In genomic region chr6:52053038-52053704, GRCh38 we compare ENCODE assay signal across 31 cellular contexts. TPM values are rescaled to one million over a fixed set of nuclear protein-coding genes. Genes with fewer than 3 reads are reported as not detected.
"Had no signal": no experiment of that assay in that cellular context is flagged by ENCODE, and none has a peak within 500 bp of the region (broad histone marks: within the 10 kb centered on the region; RNA-seq: fewer than 3 reads in every experiment).

No MANE protein-coding gene starts in this region.

- H3K4me1 ChIP-seq: breast epithelium, heart left ventricle, left ventricle myocardium inferior, testis, transverse colon had no signal

- H3K36me3 Mint-ChIP-seq: activated CD8-positive, alpha-beta memory T cell treated with anti-CD3 and anti-CD28 coated beads, Interleukin-2, amount 10 ng/mL, durations not matched to agents 7 days and 5 days; activated naive CD4-positive, alpha-beta T cell treated with anti-CD3 and anti-CD28 coated beads, Interleukin-2, amount 50 U/mL, for 72 hours; natural killer cell treated with Interleukin-12 subunit alpha and Interleukin-12 subunit beta and Interleukin-15 and Interleukin-18, amount 100 ng/mL, for 72 hours had no signal

- H3K9me3 ChIP-seq: breast epithelium, heart left ventricle, left ventricle myocardium inferior, mucosa of descending colon, testis, transverse colon had no signal

- H3K4me1 Mint-ChIP-seq: activated CD4-positive, alpha-beta T cell treated with anti-CD3 and anti-CD28 coated beads for 36 hours; activated CD8-positive, alpha-beta memory T cell treated with anti-CD3 and anti-CD28 coated beads, Interleukin-2, amount 10 ng/mL, durations not matched to agents 7 days and 5 days; central memory CD8-positive, alpha-beta T cell had no signal

- H3K9me3 Mint-ChIP-seq: activated naive CD4-positive, alpha-beta T cell treated with anti-CD3 and anti-CD28 coated beads, Interleukin-2, amount 50 U/mL, for 72 hours; activated T-helper 2 cell treated with anti-CD3 and anti-CD28 coated beads, Interferon-gamma antibody, Interleukin-2, Interleukin-4, amounts not matched to agents 10 μg/mL and 5 μg/mL and 100 μg/mL, durations not matched to agents 14 hours and 24 hours and 36 hours; central memory CD8-positive, alpha-beta T cell; dendritic cell treated with granulocyte-macrophage colony-stimulating factor and Interleukin-4, amounts not matched to agents 40 ng/mL and 50 ng/mL, for 4 days; endodermal cell; natural killer cell treated with Interleukin-12 subunit alpha and Interleukin-12 subunit beta and Interleukin-15 and Interleukin-18, amount 100 ng/mL, for 72 hours; T-helper 2 cell treated with Interferon-gamma antibody and Interleukin-4, amounts not matched to agents 5 μg/mL and 100 μg/mL, for 36 hours had no signal

- H3K4me3 Mint-ChIP-seq: activated CD4-positive, alpha-beta T cell treated with anti-CD3 and anti-CD28 coated beads for 36 hours; activated CD8-positive, alpha-beta memory T cell treated with anti-CD3 and anti-CD28 coated beads, Interleukin-2, amount 10 ng/mL, durations not matched to agents 7 days and 5 days; activated CD8-positive, alpha-beta T cell treated with anti-CD3 and anti-CD28 coated beads, Interleukin-2, amount 10 ng/mL, durations not matched to agents 7 days and 5 days; central memory CD8-positive, alpha-beta T cell; dendritic cell treated with granulocyte-macrophage colony-stimulating factor and Interleukin-4, amounts not matched to agents 40 ng/mL and 50 ng/mL, for 4 days; endodermal cell; natural killer cell treated with Interleukin-12 subunit alpha and Interleukin-12 subunit beta and Interleukin-15 and Interleukin-18, amount 100 ng/mL, for 72 hours; T-helper 2 cell treated with Interferon-gamma antibody and Interleukin-4, amounts not matched to agents 5 μg/mL and 100 μg/mL, for 36 hours had no signal

- H3K27ac ChIP-seq: breast epithelium, heart left ventricle, left ventricle myocardium inferior, skin epidermis, testis, transverse colon had no signal

- H3K36me3 ChIP-seq: breast epithelium, heart left ventricle, left ventricle myocardium inferior, transverse colon had no signal

- ATAC-seq: activated CD4-positive, alpha-beta T cell treated with anti-CD3 and anti-CD28 coated beads for 36 hours; activated CD8-positive, alpha-beta memory T cell treated with anti-CD3 and anti-CD28 coated beads, Interleukin-2, amount 10 ng/mL, durations not matched to agents 7 days and 5 days; activated CD8-positive, alpha-beta T cell treated with anti-CD3 and anti-CD28 coated beads, Interleukin-2, amount 10 ng/mL, durations not matched to agents 7 days and 5 days; activated naive CD4-positive, alpha-beta T cell treated with anti-CD3 and anti-CD28 coated beads, Interleukin-2, amount 50 U/mL, for 72 hours; esophagus mucosa; heart left ventricle; mucosa of descending colon; natural killer cell treated with Interleukin-12 subunit alpha and Interleukin-12 subunit beta and Interleukin-15 and Interleukin-18, amount 100 ng/mL, for 72 hours; sciatic nerve; stimulated activated naive CD8-positive, alpha-beta T cell treated with anti-CD3 and anti-CD28 coated beads, Interleukin-15, Interleukin-2, amounts not matched to agents 100 U/mL and 50 U/mL, for 24 hours had no signal

- H3K27me3 ChIP-seq: testis, transverse colon had no signal

- H3K4me3 ChIP-seq: breast epithelium, heart left ventricle, left ventricle myocardium inferior, lung, mucosa of descending colon, skin epidermis, testis, transverse colon had no signal

- H3K27ac Mint-ChIP-seq: activated CD4-positive, alpha-beta T cell treated with anti-CD3 and anti-CD28 coated beads for 36 hours; activated CD8-positive, alpha-beta memory T cell treated with anti-CD3 and anti-CD28 coated beads, Interleukin-2, amount 10 ng/mL, durations not matched to agents 7 days and 5 days; activated CD8-positive, alpha-beta T cell treated with anti-CD3 and anti-CD28 coated beads, Interleukin-2, amount 10 ng/mL, durations not matched to agents 7 days and 5 days; activated naive CD4-positive, alpha-beta T cell treated with anti-CD3 and anti-CD28 coated beads, Interleukin-2, amount 50 U/mL, for 72 hours; activated T-helper 2 cell treated with anti-CD3 and anti-CD28 coated beads, Interferon-gamma antibody, Interleukin-2, Interleukin-4, amounts not matched to agents 10 μg/mL and 5 μg/mL and 100 μg/mL, durations not matched to agents 14 hours and 24 hours and 36 hours; dendritic cell treated with granulocyte-macrophage colony-stimulating factor and Interleukin-4, amounts not matched to agents 40 ng/mL and 50 ng/mL, for 4 days; endodermal cell; natural killer cell treated with Interleukin-12 subunit alpha and Interleukin-12 subunit beta and Interleukin-15 and Interleukin-18, amount 100 ng/mL, for 72 hours; T-helper 2 cell treated with Interferon-gamma antibody and Interleukin-4, amounts not matched to agents 5 μg/mL and 100 μg/mL, for 36 hours had no signal

- DNase-seq: activated CD4-positive, alpha-beta T cell treated with anti-CD3 and anti-CD28 coated beads for 36 hours; activated CD4-positive, CD25-positive, alpha-beta regulatory T cell; activated CD8-positive, alpha-beta memory T cell treated with anti-CD3 and anti-CD28 coated beads, Interleukin-2, amount 10 ng/mL, durations not matched to agents 7 days and 5 days; activated CD8-positive, alpha-beta T cell treated with anti-CD3 and anti-CD28 coated beads, Interleukin-2, amount 10 ng/mL, durations not matched to agents 7 days and 5 days; activated T-cell treated with anti-CD3 and anti-CD28 coated beads, Interleukin-2, amount 50 U/mL, for 48 hours; endodermal cell; foreskin fibroblast; heart left ventricle; hypothalamus; kidney glomerular epithelial cell; left ventricle myocardium inferior; mucosa of descending colon; posterior cingulate gyrus; stimulated activated CD4-positive, alpha-beta T cell treated with anti-CD3 and anti-CD28 coated beads, Interleukin-12 subunit alpha, Interleukin-12 subunit beta, amount 100 ng/mL, for 4 hours; stimulated activated CD4-positive, alpha-beta T cell treated with anti-CD3 and anti-CD28 coated beads, Interleukin-4, amount 100 ng/mL, for 1 hour; stimulated activated naive CD8-positive, alpha-beta T cell treated with anti-CD3 and anti-CD28 coated beads, Interleukin-15, Interleukin-2, amounts not matched to agents 100 U/mL and 50 U/mL, for 24 hours; testis; transverse colon had no signal

RNA-seq across cellular contexts. Expression of gene PKHD1, which starts 34.2 kb away (rescaled TPM):
- total RNA-seq: activated CD8-positive, alpha-beta memory T cell treated with anti-CD3 and anti-CD28 coated beads, Interleukin-2, amount 10 ng/mL, durations not matched to agents 7 days and 5 days; activated CD8-positive, alpha-beta T cell treated with anti-CD3 and anti-CD28 coated beads, Interleukin-2, amount 10 ng/mL, durations not matched to agents 7 days and 5 days; activated naive CD4-positive, alpha-beta T cell treated with anti-CD3 and anti-CD28 coated beads, Interleukin-2, amount 50 U/mL, for 72 hours; activated T-helper 2 cell treated with anti-CD3 and anti-CD28 coated beads, Interferon-gamma antibody, Interleukin-2, Interleukin-4, amounts not matched to agents 10 μg/mL and 5 μg/mL and 100 μg/mL, durations not matched to agents 14 hours and 24 hours and 36 hours; left ventricle myocardium inferior; mesenteric fat pad; natural killer cell treated with Interleukin-12 subunit alpha and Interleukin-12 subunit beta and Interleukin-15 and Interleukin-18, amount 100 ng/mL, for 72 hours; osteoblast had no signal
- polyA plus RNA-seq: heart left ventricle had no signal
